ENCODE assay signal across 9 cellular contexts in genomic region chr11:47178737-47179654, GRCh38. TPM values are rescaled to one million over a fixed set of nuclear protein-coding genes. Genes with fewer than 3 reads are reported as not detected.
DNase-seq lines count a peak whose midpoint lies in the region; ATAC-seq and TF ChIP-seq lines count a peak whose summit lies in the region.
"Had no signal": no experiment of that assay in that cellular context is flagged by ENCODE, and none has a peak within 500 bp of the region (broad histone marks: within the 10 kb centered on the region; RNA-seq: fewer than 3 reads in every experiment).

No MANE protein-coding gene starts in this region.

- TF ChIP-seq POLR2A in stomach (IDR thresholded peaks at IDR 0.05): no peak

- POLR2A ChIA-PET in activated CD4-positive, alpha-beta T cell treated with anti-CD3 and anti-CD28 coated beads, Interleukin-2, amount 10 ng/mL, durations not matched to agents 7 days and 5 days (lab: Charles Lee): no interaction called here
- POLR2A ChIA-PET in activated B cell treated with CpG ODN at 0.5 μM for 24 hours (lab: Charles Lee): interaction anchor here (1.1 to 2.4 kb wide), 4 partner anchors 36 to 81 kb away, joined by 5 to 32 read pairs (median 8); partner anchors contain the start of genes ACP2 and DDB2

- H3K36me3 Mint-ChIP-seq in activated CD4-positive, alpha-beta T cell treated with anti-CD3 and anti-CD28 coated beads, Interleukin-2, amount 10 ng/mL, durations not matched to agents 7 days and 5 days (ENCODE audit: low read depth): peaks cover 11% of the 10 kb centered on the region
- H3K36me3 Mint-ChIP-seq in activated B cell treated with CpG ODN at 0.5 μM for 24 hours (ENCODE audit: low read depth): peaks cover 21% of the 10 kb centered on the region

- H3K4me3 ChIP-seq in stomach: no peak overlapping the region
- H3K4me3 ChIP-seq: colonic mucosa had no signal

- intact Hi-C loops in activated B cell treated with CpG ODN at 0.5 μM for 24 hours (cut with micrococcal nuclease): no loop called here
- intact Hi-C loops in stomach (cut with DNase I; ENCODE audit: low total_unique reads): no loop called here

- DNase-seq in activated CD4-positive, alpha-beta T cell treated with anti-CD3 and anti-CD28 coated beads, Interleukin-2, amount 10 ng/mL, durations not matched to agents 7 days and 5 days: no peak
- no peak for DNase-seq in activated CD4-positive, alpha-beta T cell treated with anti-CD3 and anti-CD28 coated beads for 48 hours
- DNase-seq in activated B cell treated with CpG ODN at 0.5 μM for 24 hours (no peak), stomach (no peak), NCI-H1694 (lab: John Stamatoyannopoulos, UW) (no peak), D341Med (ENCODE audit: low spot score) (no peak)
- DNase-seq: colonic mucosa had no signal

- no peak for TF ChIP-seq EP300 in stomach (IDR thresholded peaks at IDR 0.05)

- no peak overlapping the region for H3K4me3 Mint-ChIP-seq in activated CD4-positive, alpha-beta T cell treated with anti-CD3 and anti-CD28 coated beads, Interleukin-2, amount 10 ng/mL, durations not matched to agents 7 days and 5 days
- no peak overlapping the region for H3K4me3 Mint-ChIP-seq in activated B cell treated with CpG ODN at 0.5 μM for 24 hours

- no peaks in the 10 kb centered on the region for H3K27me3 ChIP-seq in layer of hippocampus (ENCODE audit: control insufficient read depth, insufficient read depth, low read length)
- no peaks in the 10 kb centered on the region for H3K27me3 ChIP-seq in stomach
- H3K27me3 ChIP-seq: colonic mucosa had no signal

- H3K9me3 Mint-ChIP-seq in activated CD4-positive, alpha-beta T cell treated with anti-CD3 and anti-CD28 coated beads, Interleukin-2, amount 10 ng/mL, durations not matched to agents 7 days and 5 days: no peaks in the 10 kb centered on the region
- no peaks in the 10 kb centered on the region for H3K9me3 Mint-ChIP-seq in activated B cell treated with CpG ODN at 0.5 μM for 24 hours

- CTCF ChIA-PET in activated CD4-positive, alpha-beta T cell treated with anti-CD3 and anti-CD28 coated beads, Interleukin-2, amount 10 ng/mL, durations not matched to agents 7 days and 5 days (lab: Charles Lee): interaction anchor here (1.1 to 3.9 kb wide), 12 partner anchors 9 to 229 kb away, joined by 3 to 18 read pairs (median 5); partner anchors contain the start of genes ACP2 and DDB2
- CTCF ChIA-PET in activated B cell treated with CpG ODN at 0.5 μM for 24 hours (lab: Charles Lee): interaction anchor here (0.9 to 3.7 kb wide), 11 partner anchors 8 to 275 kb away, joined by 3 to 40 read pairs (median 4); partner anchors contain the start of genes ACP2, DDB2, NR1H3 and SLC39A13

- WGBS in stomach, 5 donors: 91 to 94% (median 93%) methylated on average over 17 to 23 of the region's 23 CpGs

- H3K9me3 ChIP-seq in stomach: no peaks in the 10 kb centered on the region
- H3K9me3 ChIP-seq: colonic mucosa had no signal

- H3K27me3 Mint-ChIP-seq in activated CD4-positive, alpha-beta T cell treated with anti-CD3 and anti-CD28 coated beads, Interleukin-2, amount 10 ng/mL, durations not matched to agents 7 days and 5 days: no peaks in the 10 kb centered on the region
- peaks cover 4% of the 10 kb centered on the region for H3K27me3 Mint-ChIP-seq in activated B cell treated with CpG ODN at 0.5 μM for 24 hours

- ATAC-seq in activated B cell treated with CpG ODN at 0.5 μM for 24 hours (ENCODE audit: low read depth): no peak
- ATAC-seq in esophagus mucosa: no peak

- H3K36me3 ChIP-seq in stomach: peaks cover 11 to 56% (median 36%) of the 10 kb centered on the region in 4 donors
- H3K36me3 ChIP-seq: colonic mucosa had no signal

- no peak for TF ChIP-seq CTCF in activated B cell treated with CpG ODN at 0.5 μM for 24 hours (IDR thresholded peaks at IDR 0.05)
- TF ChIP-seq CTCF in stomach (IDR thresholded peaks at IDR 0.05): no peak

- H3K4me1 Mint-ChIP-seq in activated CD4-positive, alpha-beta T cell treated with anti-CD3 and anti-CD28 coated beads, Interleukin-2, amount 10 ng/mL, durations not matched to agents 7 days and 5 days: peaks cover 39% of the 10 kb centered on the region
- H3K4me1 Mint-ChIP-seq in activated B cell treated with CpG ODN at 0.5 μM for 24 hours: peaks cover 28% of the 10 kb centered on the region

- peaks cover 33 to 57% (median 51%) of the 10 kb centered on the region in 4 donors for H3K4me1 ChIP-seq in stomach

- H3K27ac ChIP-seq in layer of hippocampus (ENCODE audit: low read depth, low read length) (peak overlapping the region; percentile 99), stomach (peak overlapping the region; percentile 32 to 99 (median 98))
- H3K27ac ChIP-seq: colonic mucosa had no signal

- peak overlapping the region; percentile 100 for H3K27ac Mint-ChIP-seq in activated CD4-positive, alpha-beta T cell treated with anti-CD3 and anti-CD28 coated beads, Interleukin-2, amount 10 ng/mL, durations not matched to agents 7 days and 5 days
- H3K27ac Mint-ChIP-seq in activated B cell treated with CpG ODN at 0.5 μM for 24 hours: peak overlapping the region; percentile 41

RNA-seq across cellular contexts. Expression of gene ARFGAP2, which starts 2.3 kb away (rescaled TPM):
- 100 to 1,000 TPM in 1 of 2 experiments, 10 to 100 TPM in 1; 88.1 to 103 TPM for total RNA-seq in activated CD4-positive, alpha-beta T cell treated with anti-CD3 and anti-CD28 coated beads, Interleukin-2, amount 10 ng/mL, durations not matched to agents 7 days and 5 days
- total RNA-seq in activated B cell treated with CpG ODN at 0.5 μM for 24 hours (145 and 176 TPM in 2 replicates), stomach (100 to 1,000 TPM in 3 of 5 donors, 10 to 100 TPM in 2; 85.8 to 398 (median 121) TPM), esophagus mucosa (77.9 TPM)
- polyA plus RNA-seq in stomach: 10 to 100 TPM; 45.8 to 69.7 (median 54.7) TPM

RNA-seq across cellular contexts. Expression of gene PACSIN3, which starts 7.2 kb away (rescaled TPM):
- total RNA-seq in activated CD4-positive, alpha-beta T cell treated with anti-CD3 and anti-CD28 coated beads, Interleukin-2, amount 10 ng/mL, durations not matched to agents 7 days and 5 days: 1 to 10 TPM; 1.8 to 2.2 TPM
- 1.5 TPM in 2 replicates for total RNA-seq in activated B cell treated with CpG ODN at 0.5 μM for 24 hours
- 10 to 100 TPM in 3 of 5 donors, 1 to 10 TPM in 2; 6.4 to 38.4 (median 21.3) TPM for total RNA-seq in stomach
- polyA plus RNA-seq in stomach: 10 to 100 TPM; 19.6 to 59.0 (median 30.8) TPM
- total RNA-seq in esophagus mucosa: 55.3 TPM

RNA-seq across cellular contexts. Expression of gene DDB2, which starts 35.8 kb away (rescaled TPM):
- total RNA-seq in activated CD4-positive, alpha-beta T cell treated with anti-CD3 and anti-CD28 coated beads, Interleukin-2, amount 10 ng/mL, durations not matched to agents 7 days and 5 days: 100 to 1,000 TPM; 156 to 166 TPM
- total RNA-seq in activated B cell treated with CpG ODN at 0.5 μM for 24 hours (95.1 and 98.0 TPM in 2 replicates), stomach (10 to 100 TPM; 16.3 to 63.0 (median 26.7) TPM), esophagus mucosa (49.3 TPM)
- polyA plus RNA-seq in stomach: 10 to 100 TPM; 18.2 to 64.6 (median 35.0) TPM
